ENCODE assay signal across 9 cellular contexts in the genomic region with DNA sequence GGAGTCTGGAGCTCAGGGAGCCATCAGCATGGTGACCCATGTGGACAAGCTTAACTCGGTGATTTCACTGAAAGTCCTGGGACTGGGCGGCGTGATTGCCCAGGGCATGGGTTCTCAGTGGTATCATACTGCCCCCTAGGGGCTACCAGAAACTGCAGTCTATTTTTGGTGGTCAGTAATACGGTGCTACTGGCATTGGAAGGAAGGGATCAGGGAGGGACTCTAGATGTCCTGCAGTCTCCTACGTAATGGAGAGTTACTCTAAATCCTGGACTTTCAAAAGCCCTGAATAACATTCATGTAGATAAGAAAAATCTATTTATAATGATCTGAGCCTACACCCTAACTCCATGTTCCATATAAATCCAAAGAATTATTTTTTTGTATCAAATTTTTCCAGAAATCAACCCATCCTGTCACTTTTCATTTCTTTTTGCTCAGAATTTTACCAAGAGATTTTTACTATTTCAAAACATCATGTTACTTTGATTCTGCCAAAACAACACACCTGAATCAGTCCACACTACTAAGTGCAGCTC. TPM values are rescaled to one million over a fixed set of nuclear protein-coding genes. Genes with fewer than 3 reads are reported as not detected.
DNase-seq lines count a peak whose midpoint lies in the region; ATAC-seq and TF ChIP-seq lines count a peak whose summit lies in the region.
"Had no signal": no experiment of that assay in that cellular context is flagged by ENCODE, and none has a peak within 500 bp of the region (broad histone marks: within the 10 kb centered on the region; RNA-seq: fewer than 3 reads in every experiment).

No MANE protein-coding gene starts in this region.

- H3K4me3 ChIP-seq in tibial artery: no peak overlapping the region

- peak overlapping the region; percentile 70 for H3K27ac Mint-ChIP-seq in HFFc6
- H3K27ac Mint-ChIP-seq in activated CD4-positive, alpha-beta T cell treated with anti-CD3 and anti-CD28 coated beads, Interleukin-2, amount 10 ng/mL, durations not matched to agents 7 days and 5 days: no peak overlapping the region

- POLR2A ChIA-PET in activated CD4-positive, alpha-beta T cell treated with anti-CD3 and anti-CD28 coated beads, Interleukin-2, amount 10 ng/mL, durations not matched to agents 7 days and 5 days (lab: Charles Lee): no interaction called here

- ATAC-seq in GM21381 (IDR thresholded peaks at IDR 0.05; ENCODE audit: unreplicated experiment): no peak

- H3K4me3 Mint-ChIP-seq in HFFc6: no peak overlapping the region
- no peak overlapping the region for H3K4me3 Mint-ChIP-seq in activated CD4-positive, alpha-beta T cell treated with anti-CD3 and anti-CD28 coated beads, Interleukin-2, amount 10 ng/mL, durations not matched to agents 7 days and 5 days

- H3K9me3 Mint-ChIP-seq in HFFc6: no peaks in the 10 kb centered on the region
- H3K9me3 Mint-ChIP-seq in activated CD4-positive, alpha-beta T cell treated with anti-CD3 and anti-CD28 coated beads, Interleukin-2, amount 10 ng/mL, durations not matched to agents 7 days and 5 days: no peaks in the 10 kb centered on the region

- no peak overlapping the region for H3K27ac ChIP-seq in tibial artery

- peaks cover 16 to 73% (median 22%) of the 10 kb centered on the region in 3 donors for H3K36me3 ChIP-seq in tibial artery

- CTCF ChIA-PET in activated CD4-positive, alpha-beta T cell treated with anti-CD3 and anti-CD28 coated beads, Interleukin-2, amount 10 ng/mL, durations not matched to agents 7 days and 5 days (lab: Charles Lee): interaction anchor here (0.6 to 2.7 kb wide), 15 partner anchors 9 to 440 kb away, joined by 3 to 10 read pairs (median 4); partner anchors contain the start of gene PABPC4

- intact Hi-C loops in tibial artery (cut with DNase I; ENCODE audit: low total_unique reads): loop anchor here (5.0 kb wide), 1 partner anchor 442 kb away; no protein-coding TSS in a partner anchor

- H3K36me3 Mint-ChIP-seq in HFFc6 (ENCODE audit: low read depth): peaks cover 9% of the 10 kb centered on the region; the same call in 1 of the 2 replicates
- H3K36me3 Mint-ChIP-seq in activated CD4-positive, alpha-beta T cell treated with anti-CD3 and anti-CD28 coated beads, Interleukin-2, amount 10 ng/mL, durations not matched to agents 7 days and 5 days (ENCODE audit: low read depth): peaks cover 8% of the 10 kb centered on the region

- peaks cover 0 to 3% (median 0%) of the 10 kb centered on the region in 4 donors for H3K4me1 ChIP-seq in tibial artery

- no peaks in the 10 kb centered on the region for H3K27me3 ChIP-seq in tibial artery

- DNase-seq in DMS114 treated with DMSO at 0.1 percent for 48 hours (lab: John Stamatoyannopoulos, UW; ENCODE audit: unreplicated experiment) (peak; percentile 80), HFFc6 (peak; percentile 62), NCI-H510A treated with DMSO at 0.1 percent for 48 hours (lab: John Stamatoyannopoulos, UW) (peak; percentile 100), epidermal melanocyte (ENCODE audit: insufficient read length, low spot score) (peak; percentile 82), middle frontal gyrus (ENCODE audit: extremely low spot score, low spot score) (peak; percentile 31), tibial artery (peak; percentile 71 to 82)
- DNase-seq in activated CD4-positive, alpha-beta T cell treated with anti-CD3 and anti-CD28 coated beads, Interleukin-2, amount 10 ng/mL, durations not matched to agents 7 days and 5 days: peak; percentile 56

- no peaks in the 10 kb centered on the region for H3K9me3 ChIP-seq in tibial artery

- peak; percentile 96 for TF ChIP-seq CTCF in HFFc6 (IDR thresholded peaks at IDR 0.05)
- peak; percentile 81 to 89 for TF ChIP-seq CTCF in tibial artery (IDR thresholded peaks at IDR 0.05)

- no peaks in the 10 kb centered on the region for H3K27me3 Mint-ChIP-seq in HFFc6 (ENCODE audit: insufficient read depth)
- no peaks in the 10 kb centered on the region for H3K27me3 Mint-ChIP-seq in activated CD4-positive, alpha-beta T cell treated with anti-CD3 and anti-CD28 coated beads, Interleukin-2, amount 10 ng/mL, durations not matched to agents 7 days and 5 days

- H3K4me1 Mint-ChIP-seq in HFFc6 (ENCODE audit: low read depth): peaks cover 19% of the 10 kb centered on the region
- no peaks in the 10 kb centered on the region for H3K4me1 Mint-ChIP-seq in activated CD4-positive, alpha-beta T cell treated with anti-CD3 and anti-CD28 coated beads, Interleukin-2, amount 10 ng/mL, durations not matched to agents 7 days and 5 days

RNA-seq across cellular contexts. Expression of gene PABPC4, which starts 37.3 kb away (rescaled TPM):
- 100 to 1,000 TPM; 322 to 352 (median 347) TPM for total RNA-seq in HFFc6 (2021; fragmentation: NEBNext Ultra II Directional; extraction: Animal tissue kit (Norgen Biotek cat#: 25700))
- total RNA-seq in activated CD4-positive, alpha-beta T cell treated with anti-CD3 and anti-CD28 coated beads, Interleukin-2, amount 10 ng/mL, durations not matched to agents 7 days and 5 days: 100 to 1,000 TPM; 190 to 205 TPM

RNA-seq across cellular contexts. Expression of gene BMP8A, which starts 47.9 kb away (rescaled TPM):
- total RNA-seq in HFFc6 (2021; fragmentation: NEBNext Ultra II Directional; extraction: Animal tissue kit (Norgen Biotek cat#: 25700)): not detected
- not detected for total RNA-seq in activated CD4-positive, alpha-beta T cell treated with anti-CD3 and anti-CD28 coated beads, Interleukin-2, amount 10 ng/mL, durations not matched to agents 7 days and 5 days
- total RNA-seq: subcutaneous adipose tissue had no signal

Comparison
In these comparisons a context has a peak if more than half of its experiments do, and no peak if none do; other contexts are left out.
1. DNase-seq: peak in every context shown above with its lines; median percentile 100 in NCI-H510A treated with DMSO at 0.1 percent for 48 hours; 82 in epidermal melanocyte; 80 in DMS114 treated with DMSO at 0.1 percent for 48 hours; 76 in tibial artery; 62 in HFFc6; 56 in activated CD4-positive, alpha-beta T cell treated with anti-CD3 and anti-CD28 coated beads, Interleukin-2, amount 10 ng/mL, durations not matched to agents 7 days and 5 days; 31 in middle frontal gyrus.